ENCODE assay signal across 20 cellular contexts in genomic region chr21:16709866-16710550, GRCh38.
DNase-seq lines count a peak whose midpoint lies in the region; ATAC-seq and TF ChIP-seq lines count a peak whose summit lies in the region.
"Had no signal": no experiment of that assay in that cellular context is flagged by ENCODE, and none has a peak within 500 bp of the region (broad histone marks: within the 10 kb centered on the region; RNA-seq: fewer than 3 reads in every experiment).

No MANE protein-coding gene starts in this region.

- H4K8ac ChIP-seq in IMR-90 (ENCODE audit: low read depth in 2 of 2, low read length in 2 of 2) = no peak overlapping the region

- no peak overlapping the region for H3K4me3 Mint-ChIP-seq in activated naive CD8-positive, alpha-beta T cell treated with anti-CD3 and anti-CD28 coated beads, Interleukin-2, amount 50 U/mL, for 24 hours
- H3K4me3 Mint-ChIP-seq: stimulated activated effector memory CD8-positive, alpha-beta T cell treated with anti-CD3 and anti-CD28 coated beads, Interleukin-12 subunit alpha, Interleukin-12 subunit beta, amount 100 ng/mL, for 72 hours; T-helper 1 cell treated with Interleukin-12 subunit alpha and Interleukin-12 subunit beta and Interleukin-4 antibody, amounts not matched to agents 30 μg/mL and 1 μg/mL, for 36 hours; type B pancreatic cell; WTC11 had no signal

- no peaks in the 10 kb centered on the region for H3K9me1 ChIP-seq in IMR-90 (ENCODE audit: insufficient read depth, low read length)

- H3K9me3 ChIP-seq in AG04450 (ENCODE audit: control insufficient read depth, insufficient read depth, low read length) = no peaks in the 10 kb centered on the region
- no peaks in the 10 kb centered on the region for H3K9me3 ChIP-seq in IMR-90 (ENCODE audit: control insufficient read depth, insufficient read depth, low read length)
- H3K9me3 ChIP-seq in HAP-1 = no peaks in the 10 kb centered on the region
- H3K9me3 ChIP-seq: A549 had no signal

- no CpG with 5 or more reads among the region's 5 CpGs for whole genome bisulfite sequencing in IMR-90 (ENCODE audit: extremely low coverage in 2 of 2, insufficient read length in 1 of 2), 2 experiments

- H3K27ac Mint-ChIP-seq in activated naive CD8-positive, alpha-beta T cell treated with anti-CD3 and anti-CD28 coated beads, Interleukin-2, amount 50 U/mL, for 24 hours = no peak overlapping the region
- H3K27ac Mint-ChIP-seq: stimulated activated effector memory CD8-positive, alpha-beta T cell treated with anti-CD3 and anti-CD28 coated beads, Interleukin-12 subunit alpha, Interleukin-12 subunit beta, amount 100 ng/mL, for 72 hours; T-helper 1 cell treated with Interleukin-12 subunit alpha and Interleukin-12 subunit beta and Interleukin-4 antibody, amounts not matched to agents 30 μg/mL and 1 μg/mL, for 36 hours; type B pancreatic cell; WTC11 had no signal

- no peaks in the 10 kb centered on the region for H3K36me3 Mint-ChIP-seq in activated naive CD8-positive, alpha-beta T cell treated with anti-CD3 and anti-CD28 coated beads, Interleukin-2, amount 50 U/mL, for 24 hours (ENCODE audit: low read depth)
- H3K36me3 Mint-ChIP-seq: stimulated activated effector memory CD8-positive, alpha-beta T cell treated with anti-CD3 and anti-CD28 coated beads, Interleukin-12 subunit alpha, Interleukin-12 subunit beta, amount 100 ng/mL, for 72 hours had no signal

- H2AK5ac ChIP-seq in IMR-90 (ENCODE audit: low read depth, low read length) = no peak overlapping the region

- H3K14ac ChIP-seq in IMR-90 (replicated peaks; ENCODE audit: low read depth, low read length) = no peak overlapping the region

- H4K91ac ChIP-seq in IMR-90 (ENCODE audit: insufficient read depth, low read depth, low read length) = no peak overlapping the region

- H3K4ac ChIP-seq in IMR-90 (ENCODE audit: low read depth, low read length) = no peak overlapping the region

- no peak overlapping the region for H3K56ac ChIP-seq in IMR-90 (ENCODE audit: extremely low read depth, insufficient read depth, low read length)

- H2AK9ac ChIP-seq in IMR-90 (replicated peaks; ENCODE audit: low read depth, low read length, poor library complexity) = no peak overlapping the region

- no peaks in the 10 kb centered on the region for H3K4me1 Mint-ChIP-seq in activated naive CD8-positive, alpha-beta T cell treated with anti-CD3 and anti-CD28 coated beads, Interleukin-2, amount 50 U/mL, for 24 hours
- H3K4me1 Mint-ChIP-seq: stimulated activated effector memory CD8-positive, alpha-beta T cell treated with anti-CD3 and anti-CD28 coated beads, Interleukin-12 subunit alpha, Interleukin-12 subunit beta, amount 100 ng/mL, for 72 hours had no signal

- intact Hi-C loops in IMR-90 (cut with micrococcal nuclease) = no loop called here

- H3K4me2 ChIP-seq in IMR-90 (ENCODE audit: low read depth, low read length) = no peak overlapping the region
- H3K4me2 ChIP-seq: A549 had no signal

- no peak overlapping the region for H2BK15ac ChIP-seq in IMR-90 (ENCODE audit: low read depth, low read length)

- no peak overlapping the region for H4K5ac ChIP-seq in IMR-90 (ENCODE audit: low read depth, low read length)

- ATAC-seq in IMR-90 (ENCODE audit: low read depth) = peak; percentile 69; the same call in 1 of the 2 replicates
- no peak for ATAC-seq in activated naive CD8-positive, alpha-beta T cell treated with anti-CD3 and anti-CD28 coated beads, Interleukin-2, amount 50 U/mL, for 24 hours
- ATAC-seq in HG03097 (IDR thresholded peaks at IDR 0.05; ENCODE audit: low FRiP score, unreplicated experiment) = no peak
- ATAC-seq in HG03342 (IDR thresholded peaks at IDR 0.05; ENCODE audit: unreplicated experiment) = no peak
- ATAC-seq: A549; stimulated activated effector memory CD8-positive, alpha-beta T cell treated with anti-CD3 and anti-CD28 coated beads, Interleukin-12 subunit alpha, Interleukin-12 subunit beta, amount 100 ng/mL, for 72 hours; WTC11 had no signal

- H3K23ac ChIP-seq in IMR-90 (ENCODE audit: low read depth, low read length) = no peak overlapping the region

- H3K4me1 ChIP-seq in IMR-90 (ENCODE audit: control insufficient read depth, insufficient read depth, low read length) (no peaks in the 10 kb centered on the region), HAP-1 (no peaks in the 10 kb centered on the region)
- H3K4me1 ChIP-seq: A549, spleen had no signal

- POLR2A ChIA-PET in AG04450 (lab: Yijun Ruan, JAX) = no interaction called here
- POLR2A ChIA-PET in IMR-90 (lab: Charles Lee; ENCODE audit: unreplicated experiment) = no interaction called here

- H3K36me3 ChIP-seq in IMR-90 (ENCODE audit: control insufficient read depth, insufficient read depth, low read length) = no peaks in the 10 kb centered on the region
- no peaks in the 10 kb centered on the region for H3K36me3 ChIP-seq in HAP-1 (replicated peaks)
- H3K36me3 ChIP-seq: spleen had no signal

- H3K79me1 ChIP-seq in IMR-90 (ENCODE audit: low read depth in 1 of 2, low read length in 2 of 2) = no peaks in the 10 kb centered on the region

- dilution Hi-C loops in IMR-90 (cut with HindIII; ENCODE audit: low sequenced_read_pairs, unreplicated experiment) = no loop called here

- no TSS peak for BruUV-seq in IMR-90 (replicated peaks; lab: Mats Ljungman, UMichigan)

- no peak overlapping the region for H2BK20ac ChIP-seq in IMR-90 (ENCODE audit: low read depth, low read length)

- no peaks in the 10 kb centered on the region for H3K27me3 ChIP-seq in AG04450 (ENCODE audit: control insufficient read depth, insufficient read depth, low read length)
- no peaks in the 10 kb centered on the region for H3K27me3 ChIP-seq in IMR-90 (ENCODE audit: control insufficient read depth, insufficient read depth, low read length)
- no peaks in the 10 kb centered on the region for H3K27me3 ChIP-seq in HAP-1 (ENCODE audit: low read depth)
- H3K27me3 ChIP-seq: spleen had no signal

- H3K4me3 ChIP-seq in AG04450 (ENCODE audit: low read depth, low read length) (no peak overlapping the region), IMR-90 (ENCODE audit: insufficient read depth, low read depth, low read length) (no peak overlapping the region), fibroblast of mammary gland (ENCODE audit: control insufficient read depth, low read depth, low read length) (no peak overlapping the region), HAP-1 (no peak overlapping the region)
- H3K4me3 ChIP-seq: A549, spleen had no signal

- H4K20me1 ChIP-seq in IMR-90 (ENCODE audit: insufficient read depth, low read length) = no peaks in the 10 kb centered on the region

- TF ChIP-seq POLR2A in IMR-90 (IDR thresholded peaks at IDR 0.05; ENCODE audit: low read depth, low read length) = no peak

- DNase-seq in AG04450 (ENCODE audit: low read depth, low spot score) (peak; percentile 20), IMR-90 (peak; percentile 77), fibroblast of mammary gland (ENCODE audit: low read depth) (peak; percentile 86), myocyte (ENCODE audit: low read depth) (peak; percentile 19), HAP-1 (ENCODE audit: low spot score in 2 of 2) (no peak)
- DNase-seq in activated naive CD8-positive, alpha-beta T cell treated with anti-CD3 and anti-CD28 coated beads, Interleukin-2, amount 50 U/mL, for 24 hours = no peak
- DNase-seq: anterior cingulate cortex, GOT3, hippocampal formation, kidney glomerular epithelial cell, NCI-H146, NCI-H345, spleen had no signal

- H3K18ac ChIP-seq in IMR-90 (ENCODE audit: low read depth, low read length) = no peak overlapping the region

- H3K27me3 Mint-ChIP-seq in activated naive CD8-positive, alpha-beta T cell treated with anti-CD3 and anti-CD28 coated beads, Interleukin-2, amount 50 U/mL, for 24 hours = no peaks in the 10 kb centered on the region
- H3K27me3 Mint-ChIP-seq: type B pancreatic cell had no signal

- TF ChIP-seq CTCF in AG04450 (IDR thresholded peaks at IDR 0.05; ENCODE audit: low read depth, low read length) (no peak), IMR-90 (conservative IDR thresholded peaks at IDR 0.05; ENCODE audit: low read depth, low read length) (no peak), fibroblast of mammary gland (conservative IDR thresholded peaks at IDR 0.05; ENCODE audit: control insufficient read depth, insufficient read depth, low read depth, low read length) (no peak)

- no peak overlapping the region for H2AFZ ChIP-seq in IMR-90 (replicated peaks; ENCODE audit: low read length, poor library complexity)

- peaks cover 9% of the 10 kb centered on the region for H3K9me3 Mint-ChIP-seq in activated naive CD8-positive, alpha-beta T cell treated with anti-CD3 and anti-CD28 coated beads, Interleukin-2, amount 50 U/mL, for 24 hours
- H3K9me3 Mint-ChIP-seq: type B pancreatic cell had no signal

- in situ Hi-C loops in IMR-90 (cut with MboI; ENCODE audit: low sequenced_read_pairs) = no loop called here
- in situ Hi-C loops in HAP-1 (cut with MboI; ENCODE audit: low sequenced_read_pairs) = no loop called here

- H2BK5ac ChIP-seq in IMR-90 (ENCODE audit: low read depth, low read length, poor library complexity, severe bottlenecking) = no peak overlapping the region

- CTCF ChIA-PET in AG04450 (lab: Charles Lee) (no interaction called here), IMR-90 (lab: Yijun Ruan, JAX) (interaction anchor here (0.7 kb wide), 1 partner anchor 392 kb away, joined by 4 read pairs; no protein-coding TSS in a partner anchor)

- H3K9ac ChIP-seq in IMR-90 (ENCODE audit: low read depth, low read length) = no peak overlapping the region

- H3K27ac ChIP-seq in AG04450 (ENCODE audit: low read depth, low read length) = no peak overlapping the region
- H3K27ac ChIP-seq in IMR-90 (ENCODE audit: insufficient read depth, low read length) = no peak overlapping the region
- H3K27ac ChIP-seq: A549, spleen had no signal

- TF ChIP-seq RAD21 in IMR-90 (IDR thresholded peaks at IDR 0.05; ENCODE audit: low read length) = no peak

- H2BK120ac ChIP-seq in IMR-90 (ENCODE audit: low read depth, low read length) = no peak overlapping the region

TF ChIP-seq in IMR-90, 13 proteins besides CTCF, POLR2A, EP300 and RAD21 (continues in another document):
- TF ChIP-seq USF2 (IDR thresholded peaks at IDR 0.05; ENCODE audit: low read depth, low read length) = no peak
- no peak for TF ChIP-seq MAZ (IDR thresholded peaks at IDR 0.05; ENCODE audit: borderline replicate concordance, low read depth, low read length)
- no peak for TF ChIP-seq SMC3 (IDR thresholded peaks at IDR 0.05; ENCODE audit: low read depth, low read length)
- TF ChIP-seq RCOR1 (IDR thresholded peaks at IDR 0.05; ENCODE audit: insufficient replicate concordance, low read length) = no peak
- TF ChIP-seq CHD1 (IDR thresholded peaks at IDR 0.05; ENCODE audit: low read depth, low read length) = no peak

Comparison
In these comparisons a context has a peak if more than half of its experiments do, and no peak if none do; other contexts are left out.
1. DNase-seq: peak in AG04450 (single experiment), IMR-90 (single experiment), fibroblast of mammary gland (single experiment) and myocyte (single experiment); none in activated naive CD8-positive, alpha-beta T cell treated with anti-CD3 and anti-CD28 coated beads, Interleukin-2, amount 50 U/mL, for 24 hours (single experiment) and HAP-1 (0 of 2).